ENCODE assay signal across 33 cellular contexts in genomic region chr9:8622871-8623270, GRCh38.
"Had no signal": no experiment of that assay in that cellular context is flagged by ENCODE, and none has a peak within 500 bp of the region (broad histone marks: within the 10 kb centered on the region; RNA-seq: fewer than 3 reads in every experiment).

No MANE protein-coding gene starts in this region.

- H3K4me1 ChIP-seq: adrenal gland, body of pancreas, colonic mucosa, heart left ventricle had no signal

- H3K27me3 ChIP-seq: adrenal gland, body of pancreas, cardiac muscle cell, colonic mucosa, gastrocnemius medialis, heart left ventricle had no signal

- H3K27me3 Mint-ChIP-seq: activated B cell treated with CpG ODN at 0.5 μM for 24 hours; activated CD8-positive, alpha-beta T cell treated with anti-CD3 and anti-CD28 coated beads for 36 hours had no signal

- FAIRE-seq: endometrium, endothelial cell of umbilical vein had no signal

- H3K4me3 Mint-ChIP-seq: activated B cell treated with CpG ODN at 0.5 μM for 24 hours; activated CD8-positive, alpha-beta T cell treated with anti-CD3 and anti-CD28 coated beads for 36 hours; activated naive CD4-positive, alpha-beta T cell treated with anti-CD3 and anti-CD28 coated beads for 36 hours; activated naive CD4-positive, alpha-beta T cell treated with anti-CD3 and anti-CD28 coated beads, Interleukin-2, amount 50 U/mL, for 24 hours; activated naive CD8-positive, alpha-beta T cell treated with anti-CD3 and anti-CD28 coated beads for 36 hours; activated naive CD8-positive, alpha-beta T cell treated with anti-CD3 and anti-CD28 coated beads, Interleukin-2, amount 50 U/mL, for 24 hours; activated T-cell treated with anti-CD3 and anti-CD28 coated beads, Interleukin-2, amount 50 U/mL, for 4 hours; activated T-helper 1 cell treated with anti-CD3 and anti-CD28 coated beads, Interleukin-12 subunit alpha, Interleukin-12 subunit beta, Interleukin-2, Interleukin-4 antibody, amounts not matched to agents 30 ng/mL and 10 ng/mL and 1 ng/mL, durations not matched to agents 14 hours and 24 hours and 36 hours; T-cell; T-helper 1 cell treated with Interleukin-12 subunit alpha and Interleukin-12 subunit beta and Interleukin-4 antibody, amounts not matched to agents 30 μg/mL and 1 μg/mL, for 36 hours had no signal

- H3K36me3 Mint-ChIP-seq: activated naive CD4-positive, alpha-beta T cell treated with anti-CD3 and anti-CD28 coated beads, Interleukin-2, amount 50 U/mL, for 24 hours; activated naive CD8-positive, alpha-beta T cell treated with anti-CD3 and anti-CD28 coated beads for 36 hours; T-cell had no signal

- H3K36me3 ChIP-seq: adrenal gland, cardiac muscle cell, colonic mucosa, gastrocnemius medialis, heart left ventricle, WERI-Rb-1 had no signal

- H3K9me3 Mint-ChIP-seq: activated B cell treated with CpG ODN at 0.5 μM for 24 hours; activated CD8-positive, alpha-beta T cell treated with anti-CD3 and anti-CD28 coated beads for 36 hours; activated naive CD4-positive, alpha-beta T cell treated with anti-CD3 and anti-CD28 coated beads for 36 hours; activated naive CD4-positive, alpha-beta T cell treated with anti-CD3 and anti-CD28 coated beads, Interleukin-2, amount 50 U/mL, for 24 hours; activated naive CD8-positive, alpha-beta T cell treated with anti-CD3 and anti-CD28 coated beads for 36 hours; activated T-cell treated with anti-CD3 and anti-CD28 coated beads, Interleukin-2, amount 50 U/mL, for 4 hours; activated T-helper 1 cell treated with anti-CD3 and anti-CD28 coated beads, Interleukin-12 subunit alpha, Interleukin-12 subunit beta, Interleukin-2, Interleukin-4 antibody, amounts not matched to agents 30 ng/mL and 10 ng/mL and 1 ng/mL, durations not matched to agents 14 hours and 24 hours and 36 hours; activated T-helper 2 cell treated with anti-CD3 and anti-CD28 coated beads, Interferon-gamma antibody, Interleukin-2, Interleukin-4, amounts not matched to agents 10 μg/mL and 5 μg/mL and 100 μg/mL, durations not matched to agents 14 hours and 24 hours and 36 hours; T-helper 1 cell treated with Interleukin-12 subunit alpha and Interleukin-12 subunit beta and Interleukin-4 antibody, amounts not matched to agents 30 μg/mL and 1 μg/mL, for 36 hours had no signal

- H3K27ac ChIP-seq: adrenal gland, body of pancreas, cardiac muscle cell, colonic mucosa, gastrocnemius medialis, heart left ventricle, WERI-Rb-1 had no signal

- DNase-seq: activated B cell treated with CpG ODN at 0.5 μM for 24 hours; activated CD4-positive, alpha-beta T cell treated with anti-CD3 and anti-CD28 coated beads for 48 hours; activated CD4-positive, alpha-beta T cell treated with anti-CD3 and anti-CD28 coated beads, Interleukin-2, amount 50 U/mL, for 1 hour; activated CD4-positive, alpha-beta T cell treated with anti-CD3 and anti-CD28 coated beads, Interleukin-2, amount 50 U/mL, for 48 hours; activated CD8-positive, alpha-beta memory T cell treated with anti-CD3 and anti-CD28 coated beads for 24 hours; activated CD8-positive, alpha-beta T cell treated with anti-CD3 and anti-CD28 coated beads for 36 hours; activated effector memory CD4-positive, alpha-beta T cell treated with anti-CD3 and anti-CD28 coated beads, Interleukin-2, amount 50 U/mL, for 16 hours; activated naive CD4-positive, alpha-beta T cell treated with anti-CD3 and anti-CD28 coated beads for 36 hours; activated naive CD8-positive, alpha-beta T cell treated with anti-CD3 and anti-CD28 coated beads for 36 hours; activated naive CD8-positive, alpha-beta T cell treated with anti-CD3 and anti-CD28 coated beads, Interleukin-2, amount 50 U/mL, for 24 hours; activated T-cell treated with anti-CD3 and anti-CD28 coated beads, Interleukin-2, amount 50 U/mL, for 4 hours; adrenal gland; amygdala; aorta; body of pancreas; central memory CD4-positive, alpha-beta T cell; cerebellar nuclear complex; colonic mucosa; effector CD8-positive, alpha-beta T cell; foreskin fibroblast; gastrocnemius medialis; glutamatergic neuron; heart left ventricle; T-cell; T1000; WERI-Rb-1 had no signal

- H3K4me1 Mint-ChIP-seq: activated B cell treated with CpG ODN at 0.5 μM for 24 hours; activated naive CD4-positive, alpha-beta T cell treated with anti-CD3 and anti-CD28 coated beads, Interleukin-2, amount 50 U/mL, for 24 hours; activated naive CD8-positive, alpha-beta T cell treated with anti-CD3 and anti-CD28 coated beads for 36 hours; activated naive CD8-positive, alpha-beta T cell treated with anti-CD3 and anti-CD28 coated beads, Interleukin-2, amount 50 U/mL, for 24 hours; T-cell had no signal

- H3K27ac Mint-ChIP-seq: activated B cell treated with CpG ODN at 0.5 μM for 24 hours; activated CD8-positive, alpha-beta T cell treated with anti-CD3 and anti-CD28 coated beads for 36 hours; activated naive CD4-positive, alpha-beta T cell treated with anti-CD3 and anti-CD28 coated beads for 36 hours; activated naive CD4-positive, alpha-beta T cell treated with anti-CD3 and anti-CD28 coated beads, Interleukin-2, amount 50 U/mL, for 24 hours; activated naive CD8-positive, alpha-beta T cell treated with anti-CD3 and anti-CD28 coated beads for 36 hours; activated naive CD8-positive, alpha-beta T cell treated with anti-CD3 and anti-CD28 coated beads, Interleukin-2, amount 50 U/mL, for 24 hours; activated T-helper 1 cell treated with anti-CD3 and anti-CD28 coated beads, Interleukin-12 subunit alpha, Interleukin-12 subunit beta, Interleukin-2, Interleukin-4 antibody, amounts not matched to agents 30 ng/mL and 10 ng/mL and 1 ng/mL, durations not matched to agents 14 hours and 24 hours and 36 hours; activated T-helper 2 cell treated with anti-CD3 and anti-CD28 coated beads, Interferon-gamma antibody, Interleukin-2, Interleukin-4, amounts not matched to agents 10 μg/mL and 5 μg/mL and 100 μg/mL, durations not matched to agents 14 hours and 24 hours and 36 hours; T-cell; T-helper 1 cell treated with Interleukin-12 subunit alpha and Interleukin-12 subunit beta and Interleukin-4 antibody, amounts not matched to agents 30 μg/mL and 1 μg/mL, for 36 hours had no signal

- H3K4me3 ChIP-seq: adrenal gland, body of pancreas, cardiac muscle cell, colonic mucosa, gastrocnemius medialis, heart left ventricle had no signal
